Comparison of ENCODE assay signal across 17 cellular contexts in the genomic region with DNA sequence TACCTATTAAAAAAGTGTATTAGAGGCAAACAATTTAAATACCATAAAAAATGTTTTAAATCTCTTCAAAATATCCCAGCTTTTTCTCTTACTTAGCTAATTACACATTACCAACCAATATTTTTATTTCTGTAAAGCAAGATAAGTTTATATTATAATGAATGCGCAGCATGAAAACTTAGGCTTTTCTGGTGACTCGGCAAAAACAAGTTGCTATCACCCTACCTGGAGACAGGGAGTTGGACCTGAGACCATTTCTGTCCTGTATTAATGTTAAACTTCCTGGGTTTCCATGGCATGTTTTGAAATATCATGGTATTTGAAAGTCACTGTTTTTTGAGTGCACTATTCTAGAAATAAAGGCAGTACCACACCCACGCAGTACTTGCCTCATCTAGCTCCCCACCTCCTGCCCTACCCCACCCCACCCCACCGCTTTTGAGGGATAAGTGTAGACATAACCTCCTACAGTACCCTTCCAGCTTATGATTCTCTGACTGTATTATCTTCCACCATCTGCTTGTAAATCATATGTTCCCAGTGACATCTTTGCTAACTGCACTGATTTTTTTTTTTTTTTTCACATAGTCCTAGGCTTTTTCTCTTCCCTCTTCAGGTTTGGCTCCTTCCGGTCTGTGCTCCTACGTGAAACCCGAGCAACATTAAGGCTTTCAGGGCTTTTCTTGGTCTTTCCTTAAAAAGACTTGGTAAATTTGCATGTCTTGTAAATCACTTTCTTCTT.
"Had no signal": no experiment of that assay in that cellular context is flagged by ENCODE, and none has a peak within 500 bp of the region (broad histone marks: within the 10 kb centered on the region; RNA-seq: fewer than 3 reads in every experiment).

No MANE protein-coding gene starts in this region.

- H3K36me3 ChIP-seq: brain microvascular endothelial cell, gastrocnemius medialis had no signal

- DNase-seq: activated CD4-positive, alpha-beta memory T cell treated with anti-CD3 and anti-CD28 coated beads, Interleukin-2, amount 10 ng/mL, durations not matched to agents 7 days and 5 days; activated CD4-positive, alpha-beta T cell treated with anti-CD3 and anti-CD28 coated beads for 48 hours; activated naive CD4-positive, alpha-beta T cell treated with Interleukin-2 at 50 U/mL for 16 hours; activated naive CD8-positive, alpha-beta T cell treated with anti-CD3 and anti-CD28 coated beads, Interleukin-2, amount 10 ng/mL, durations not matched to agents 7 days and 5 days; activated T-cell treated with anti-CD3 and anti-CD28 coated beads, Interleukin-2, amount 50 U/mL, for 1 hour; aorta; brain microvascular endothelial cell; gastrocnemius medialis; left ventricle myocardium superior; naive thymus-derived CD8-positive, alpha-beta T cell; stimulated activated CD4-positive, alpha-beta T cell treated with anti-CD3 and anti-CD28 coated beads, Interleukin-1b, Interleukin-23, amount 100 ng/mL, for 48 hours; stimulated activated naive CD4-positive, alpha-beta T cell treated with Interleukin-2 at 50 U/mL for 16 hours; substantia nigra had no signal

- ATAC-seq: gastrocnemius medialis; left ventricle myocardium superior; naive thymus-derived CD8-positive, alpha-beta T cell had no signal

- H3K4me3 ChIP-seq: coronary artery, gastrocnemius medialis, tibial nerve had no signal

- H3K9me3 ChIP-seq: gastrocnemius medialis, tibial nerve had no signal

- H3K27ac ChIP-seq: brain microvascular endothelial cell, coronary artery, gastrocnemius medialis had no signal

- FAIRE-seq: TTC549, urothelium cell line had no signal

- H3K27me3 ChIP-seq: brain microvascular endothelial cell, gastrocnemius medialis, tibial nerve had no signal
